10 cellular contexts compared by ENCODE assay signal in the genomic region with DNA sequence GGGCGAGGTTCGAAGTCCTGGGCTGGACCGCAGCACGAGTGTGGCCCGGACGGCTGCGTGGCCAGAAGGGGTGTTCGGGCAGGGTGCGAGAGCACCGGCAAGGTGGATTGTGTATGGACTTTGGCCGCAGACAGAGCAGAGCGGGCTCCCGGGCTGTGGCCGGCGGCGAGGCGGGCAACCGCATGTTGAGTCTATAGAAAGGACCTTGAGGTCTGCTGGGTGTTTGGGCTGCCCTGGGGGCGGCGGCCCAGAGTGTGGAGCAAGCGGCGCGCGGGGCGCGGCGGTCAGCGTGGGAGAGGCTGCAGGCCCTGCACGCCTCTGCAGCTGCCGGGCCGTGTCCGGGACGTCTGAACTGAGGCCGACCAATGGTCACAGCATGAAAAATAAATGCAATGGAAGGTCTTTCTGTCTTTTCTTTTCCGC. TPM values are rescaled to one million over a fixed set of nuclear protein-coding genes. Genes with fewer than 3 reads are reported as not detected.
DNase-seq lines count a peak whose midpoint lies in the region; ATAC-seq, FAIRE-seq and TF ChIP-seq lines count a peak whose summit lies in the region.
"Had no signal": no experiment of that assay in that cellular context is flagged by ENCODE, and none has a peak within 500 bp of the region (broad histone marks: within the 10 kb centered on the region; RNA-seq: fewer than 3 reads in every experiment).

No MANE protein-coding gene starts in this region.

- no peak for ATAC-seq in GM21526 (IDR thresholded peaks at IDR 0.05; ENCODE audit: low FRiP score, unreplicated experiment)

- TF ChIP-seq CTCF in foreskin fibroblast (IDR thresholded peaks at IDR 0.05; ENCODE audit: low read depth, low read length) (no peak), progenitor cell of endocrine pancreas (IDR thresholded peaks at IDR 0.05; ENCODE audit: unreplicated experiment) (no peak), stomach (IDR thresholded peaks at IDR 0.05) (no peak)

- H3F3A ChIP-seq in GM23248 (ENCODE audit: insufficient read depth), result no peaks in the 10 kb centered on the region

- no peak for TF ChIP-seq EP300 in stomach (IDR thresholded peaks at IDR 0.05)

- H3K79me2 ChIP-seq in GM23248 (ENCODE audit: insufficient read depth), result no peaks in the 10 kb centered on the region

- peak overlapping the region; percentile 70 for H2AFZ ChIP-seq in GM23248

- peaks cover 100% of the 10 kb centered on the region for H3K27me3 Mint-ChIP-seq in progenitor cell of endocrine pancreas

- 27 to 33% methylated on average over 33 of the region's 35 CpGs for WGBS in GM23248 (ENCODE audit: low coverage in 1 of 2, low lambda C conversion rate in 2 of 2, missing lambda C conversion rate in 2 of 2), 2 experiments
- WGBS in stomach, 5 donors, result 3 to 5% (median 4%) methylated on average over 34 to 35 of the region's 35 CpGs

- peaks cover 4% of the 10 kb centered on the region for H3K4me1 Mint-ChIP-seq in progenitor cell of endocrine pancreas (ENCODE audit: low read depth)

- H3K9me3 Mint-ChIP-seq in progenitor cell of endocrine pancreas (ENCODE audit: low read depth), result no peaks in the 10 kb centered on the region

- TF ChIP-seq POLR2A in stomach (IDR thresholded peaks at IDR 0.05), result no peak

- H3K4me1 ChIP-seq in GM23248 (ENCODE audit: insufficient read depth) (peaks cover 9% of the 10 kb centered on the region), stomach (peaks cover 24 to 46% (median 40%) of the 10 kb centered on the region in 4 donors)

- H3K4me3 ChIP-seq in GM23248 (peak overlapping the region; percentile 56), foreskin fibroblast (ENCODE audit: low read depth in 1 of 2, low read length in 2 of 2) (peak overlapping the region; percentile 44 to 53), stomach (peak overlapping the region in 2 of 4 donors; percentile 55 to 56)

- H3K36me3 Mint-ChIP-seq in progenitor cell of endocrine pancreas (ENCODE audit: insufficient read depth), result no peaks in the 10 kb centered on the region

- H3K9me3 ChIP-seq in GM23248 (ENCODE audit: low read depth) (no peaks in the 10 kb centered on the region), stomach (no peaks in the 10 kb centered on the region)

- FAIRE-seq in RCC 7860 (lab: Jason Lieb, UNC), result no peak

- H3K36me3 ChIP-seq in GM23248 (ENCODE audit: low read depth) (no peaks in the 10 kb centered on the region), stomach (no peaks in the 10 kb centered on the region)

- H3K27me3 ChIP-seq in GM23248 (replicated peaks; ENCODE audit: insufficient read depth), result peaks cover 55% of the 10 kb centered on the region
- peaks cover 80 to 100% (median 100%) of the 10 kb centered on the region in 3 donors for H3K27me3 ChIP-seq in stomach

- in situ Hi-C loops in GM23248 (cut with MboI), result no loop called here

- H3K4me3 Mint-ChIP-seq in progenitor cell of endocrine pancreas (ENCODE audit: low read depth), result no peak overlapping the region

- no peak for DNase-seq in GM23248
- peak; percentile 32 for DNase-seq in RCC 7860 (ENCODE audit: low spot score)
- DNase-seq in foreskin fibroblast, result no peak
- DNase-seq in progenitor cell of endocrine pancreas (ENCODE audit: low spot score, unreplicated experiment), result no peak
- DNase-seq in substantia nigra (lab: John Stamatoyannopoulos, UW), result no peak
- DNase-seq in putamen (ENCODE audit: low spot score), result no peak
- no peak for DNase-seq in stomach
- DNase-seq: dermis blood vessel endothelial cell had no signal

- H3K27ac ChIP-seq in GM23248 (no peak overlapping the region), substantia nigra (ENCODE audit: low read depth, low read length, poor library complexity, severe bottlenecking) (no peak overlapping the region), stomach (no peak overlapping the region)

- H3K27ac Mint-ChIP-seq in progenitor cell of endocrine pancreas, result peak overlapping the region; percentile 45

- no peaks in the 10 kb centered on the region for H3K9me2 ChIP-seq in GM23248 (ENCODE audit: insufficient read depth)

- H4K20me1 ChIP-seq in GM23248 (ENCODE audit: insufficient read depth), result no peaks in the 10 kb centered on the region

- intact Hi-C loops in stomach (cut with DNase I; ENCODE audit: low total_unique reads), result no loop called here

- H3K4me2 ChIP-seq in GM23248 (ENCODE audit: unreplicated experiment), result peak overlapping the region; percentile 66

- peak overlapping the region; percentile 75; the same call in 1 of the 2 replicates for H3K9ac ChIP-seq in GM23248

RNA-seq across cellular contexts. Expression of a gene that starts 5.7 kb away (rescaled TPM):
- total RNA-seq in GM23248 (2014; rRNA removed; shearing (Covaris generic)), result 2.5 and 3.7 TPM in 2 replicates
- polyA plus RNA-seq in GM23248 (2016; fragmentation: Nextera tagmentation; extraction: Ambion mirVana) (5.5 and 6.0 TPM in 2 replicates), stomach (under 1 TPM in 1 of 3 donors, not detected in 2; 0.08 TPM)
- total RNA-seq in progenitor cell of endocrine pancreas (not detected in 2 replicates), stomach (not detected)

RNA-seq across cellular contexts. Expression of a gene that starts 9.3 kb away (rescaled TPM):
- total RNA-seq in GM23248 (2014; rRNA removed; shearing (Covaris generic)), result not detected in 2 replicates
- not detected in 2 replicates for polyA plus RNA-seq in GM23248 (2016; fragmentation: Nextera tagmentation; extraction: Ambion mirVana)
- total RNA-seq in progenitor cell of endocrine pancreas, result not detected in 2 replicates
- total RNA-seq in stomach, result not detected
- not detected for polyA plus RNA-seq in stomach

RNA-seq across cellular contexts. Expression of a gene that starts 14.5 kb away (rescaled TPM):
- 3.8 and 11.3 TPM in 2 replicates for total RNA-seq in GM23248 (2014; rRNA removed; shearing (Covaris generic))
- polyA plus RNA-seq in GM23248 (2016; fragmentation: Nextera tagmentation; extraction: Ambion mirVana) (16.7 and 20.8 TPM in 2 replicates), stomach (under 1 TPM in 1 of 3 donors, not detected in 2; 0.08 TPM)
- total RNA-seq in progenitor cell of endocrine pancreas (not detected in 2 replicates), stomach (not detected)
- total RNA-seq: dermis blood vessel endothelial cell had no signal

RNA-seq across cellular contexts. Expression of a gene that starts 19.5 kb away (rescaled TPM):
- not detected in 2 replicates for total RNA-seq in GM23248 (2014; rRNA removed; shearing (Covaris generic))
- not detected in 2 replicates for polyA plus RNA-seq in GM23248 (2016; fragmentation: Nextera tagmentation; extraction: Ambion mirVana)
- total RNA-seq in progenitor cell of endocrine pancreas, result not detected in 2 replicates
- total RNA-seq in stomach, result not detected
- polyA plus RNA-seq in stomach, result not detected
- total RNA-seq: dermis blood vessel endothelial cell, SK-MEL-5 had no signal

RNA-seq across cellular contexts. Expression of a gene that starts 21.4 kb away (rescaled TPM):
- not detected in 2 replicates for total RNA-seq in GM23248 (2014; rRNA removed; shearing (Covaris generic))
- polyA plus RNA-seq in GM23248 (2016; fragmentation: Nextera tagmentation; extraction: Ambion mirVana) (not detected in 2 replicates), stomach (not detected)
- total RNA-seq in progenitor cell of endocrine pancreas (not detected in 2 replicates), stomach (not detected)
- total RNA-seq: dermis blood vessel endothelial cell had no signal
